In the genomic region with DNA sequence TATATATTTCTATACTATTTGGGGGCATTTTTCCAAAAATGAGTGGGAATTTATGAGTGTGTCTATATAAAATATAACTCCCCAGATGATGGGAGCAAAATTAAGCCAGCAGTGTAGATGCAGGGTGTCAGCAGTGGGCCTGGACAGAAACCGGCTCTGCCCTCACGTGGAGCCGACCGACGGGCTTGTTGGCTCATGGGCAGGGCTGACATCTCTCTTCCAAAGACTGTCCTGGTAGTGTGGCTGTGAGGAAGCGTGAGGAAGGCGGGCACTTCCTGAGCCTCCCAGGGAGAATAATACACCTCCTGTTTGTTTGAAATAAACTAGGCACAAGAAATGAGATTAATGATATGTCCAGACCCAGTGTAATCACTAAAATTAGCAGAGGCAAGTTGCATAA, we compare ENCODE assay signal across 18 cellular contexts.
"Had no signal": no experiment of that assay in that cellular context is flagged by ENCODE, and none has a peak within 500 bp of the region (broad histone marks: within the 10 kb centered on the region; RNA-seq: fewer than 3 reads in every experiment).

No MANE protein-coding gene starts in this region.

- DNase-seq: cortex of kidney; effector memory CD8-positive, alpha-beta T cell; erythroblast; esophagus squamous epithelium; foreskin melanocyte; glutamatergic neuron; heart right ventricle; hippocampal formation; kidney glomerular epithelial cell; left colon; left ventricle myocardium inferior; natural killer cell; stimulated activated CD4-positive, alpha-beta T cell treated with anti-CD3 and anti-CD28 coated beads, Interleukin-2, amount 100 ng/mL, for 48 hours; stimulated activated naive CD4-positive, alpha-beta T cell; stimulated activated naive CD8-positive, alpha-beta T cell treated with anti-CD3 and anti-CD28 coated beads, Interleukin-15, amount 100 ng/mL, for 72 hours; transverse colon; upper lobe of right lung; uterus had no signal
